ENCODE assay signal across 8 cellular contexts in the genomic region with DNA sequence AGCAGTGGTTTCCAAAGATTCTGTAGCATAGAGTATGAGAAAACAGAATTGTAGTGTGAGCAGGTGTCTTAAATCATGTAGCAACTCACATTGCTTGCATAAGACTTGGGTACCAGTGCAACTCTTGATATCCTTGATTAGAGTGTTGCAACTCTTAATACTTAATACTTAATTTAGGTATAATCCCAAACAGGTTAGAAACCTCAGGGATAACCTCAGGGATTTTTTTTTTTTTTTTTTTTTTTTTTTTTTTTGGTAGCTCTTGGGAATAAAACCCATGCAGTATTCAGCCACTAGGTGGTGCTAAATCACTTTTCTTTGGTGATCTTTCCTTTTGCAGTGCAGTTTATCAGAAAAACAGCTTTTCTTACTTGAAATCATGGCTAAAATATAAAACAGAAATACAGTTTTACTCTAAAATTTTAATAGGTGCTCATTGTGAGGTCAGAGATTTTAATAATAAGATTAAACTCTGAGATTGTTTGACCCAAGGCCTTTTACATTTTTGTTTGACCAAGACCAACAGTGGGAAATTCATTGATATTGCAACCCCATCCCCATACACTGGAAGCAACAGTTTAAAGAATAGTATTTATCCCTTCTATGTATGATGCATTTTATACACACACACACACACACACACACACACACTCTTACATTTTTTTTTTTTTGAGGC. TPM values are rescaled to one million over a fixed set of nuclear protein-coding genes. Genes with fewer than 3 reads are reported as not detected.
DNase-seq lines count a peak whose midpoint lies in the region; ATAC-seq and TF ChIP-seq lines count a peak whose summit lies in the region.

No MANE protein-coding gene starts in this region.

- no peaks in the 10 kb centered on the region for H3K9me3 ChIP-seq in heart left ventricle
- H3K9me3 ChIP-seq in ectodermal cell (ENCODE audit: control insufficient read depth, low read length): no peaks in the 10 kb centered on the region

- no peaks in the 10 kb centered on the region for H3K27me3 ChIP-seq in heart left ventricle
- no peaks in the 10 kb centered on the region for H3K27me3 ChIP-seq in ectodermal cell (ENCODE audit: control insufficient read depth, insufficient read depth, low read length, poor library complexity, severe bottlenecking)

- no peak for ATAC-seq in heart left ventricle
- no peak for ATAC-seq in Right ventricle myocardium inferior
- ATAC-seq in GM21723 (IDR thresholded peaks at IDR 0.05; ENCODE audit: unreplicated experiment): no peak
- no peak for ATAC-seq in GM21423 (IDR thresholded peaks at IDR 0.05; ENCODE audit: unreplicated experiment)

- peak in 1 of 5 donors; percentile 38 for DNase-seq in heart left ventricle
- no peak for DNase-seq in Right ventricle myocardium inferior (ENCODE audit: missing footprints)
- peak; percentile 18 for DNase-seq in SHP77 treated with DMSO at 0.1 percent for 48 hours (lab: John Stamatoyannopoulos, UW)
- DNase-seq in mucosa of gallbladder (ENCODE audit: low spot score): peak; percentile 61

- H3K4me1 ChIP-seq in heart left ventricle (peaks cover 0 to 28% (median 11%) of the 10 kb centered on the region in 12 donors), ectodermal cell (ENCODE audit: control insufficient read depth, insufficient read depth, low read length) (no peaks in the 10 kb centered on the region)

- H3K4me3 ChIP-seq in heart left ventricle: no peak overlapping the region
- no peak overlapping the region for H3K4me3 ChIP-seq in ectodermal cell (ENCODE audit: insufficient read depth, low read depth, low read length)

- intact Hi-C loops in heart left ventricle (cut with DNase I) (loop anchor here in 9 of 10 donors (1.0 to 10.0 kb wide), 12 partner anchors 122 to 410 kb away; a partner anchor contains a TSS), Right ventricle myocardium inferior (cut with DNase I) (loop anchor here (5.0 to 10.0 kb wide), 2 partner anchors 252 to 410 kb away; no protein-coding TSS in a partner anchor)

- no peak for TF ChIP-seq POLR2A in heart left ventricle (IDR thresholded peaks at IDR 0.05)

- TF ChIP-seq CTCF in heart left ventricle (IDR thresholded peaks at IDR 0.05) (peak; percentile 65 to 84 (median 74)), LNCAP (IDR thresholded peaks at IDR 0.05) (peak; percentile 49)

- H3K27ac ChIP-seq in heart left ventricle: peak overlapping the region in 10 of 12 donors; percentile 4 to 62 (median 36)
- peak overlapping the region; percentile 83 for H3K27ac ChIP-seq in ectodermal cell (ENCODE audit: insufficient read depth, low read depth, low read length, poor library complexity, severe bottlenecking)

- H3K36me3 ChIP-seq in heart left ventricle (peaks cover 0 to 98% (median 92%) of the 10 kb centered on the region in 9 donors), ectodermal cell (ENCODE audit: control insufficient read depth, insufficient read depth, low read length) (no peaks in the 10 kb centered on the region)

RNA-seq across cellular contexts. Expression of a gene that starts 55.3 kb away (rescaled TPM):
- total RNA-seq in heart left ventricle: 100 to 1,000 TPM in 1 of 9 donors, 10 to 100 TPM in 8; 25.9 to 119 (median 39.1) TPM
- 10 to 100 TPM in 1 of 2 donors, 1 to 10 TPM in 1; 3.2 to 12.9 TPM for polyA plus RNA-seq in heart left ventricle
- 40.0 TPM for total RNA-seq in Right ventricle myocardium inferior
- polyA plus RNA-seq in ectodermal cell (2013, experiment 1 of 4): 19.3 TPM
- polyA plus RNA-seq in ectodermal cell (2013, experiment 2 of 4): 17.7 TPM
- 16.1 TPM for polyA plus RNA-seq in ectodermal cell (2013, experiment 3 of 4)
- 20.7 TPM for polyA plus RNA-seq in ectodermal cell (2013, experiment 4 of 4)
- 58.1 TPM for total RNA-seq in mucosa of gallbladder
